In genomic region chr1:111512132-111512874, GRCh38 we compare ENCODE assay signal across 30 cellular contexts. TPM values are rescaled to one million over a fixed set of nuclear protein-coding genes. Genes with fewer than 3 reads are reported as not detected.
DNase-seq lines count a peak whose midpoint lies in the region; ATAC-seq and TF ChIP-seq lines count a peak whose summit lies in the region.
"Had no signal": no experiment of that assay in that cellular context is flagged by ENCODE, and none has a peak within 500 bp of the region (broad histone marks: within the 10 kb centered on the region; RNA-seq: fewer than 3 reads in every experiment).

No MANE protein-coding gene starts in this region.

- H3K4me1 Mint-ChIP-seq in activated CD4-positive, alpha-beta T cell treated with anti-CD3 and anti-CD28 coated beads, Interleukin-2, amount 10 ng/mL, durations not matched to agents 24 days and 14 days: peaks cover 58% of the 10 kb centered on the region
- peaks cover 40% of the 10 kb centered on the region for H3K4me1 Mint-ChIP-seq in CD4-positive, alpha-beta T cell (ENCODE audit: low read depth)
- H3K4me1 Mint-ChIP-seq in activated CD8-positive, alpha-beta T cell treated with anti-CD3 and anti-CD28 coated beads for 36 hours (ENCODE audit: low read depth): peaks cover 58% of the 10 kb centered on the region
- H3K4me1 Mint-ChIP-seq in stimulated activated memory B cell treated with anti-CD40 and anti-IgM and Interleukin-4, amounts not matched to agents 10 μg/mL and 1 μg/mL and 100 μg/mL, for 72 hours: peaks cover 39% of the 10 kb centered on the region

- H3K4me3 ChIP-seq in sigmoid colon: no peak overlapping the region
- H3K4me3 ChIP-seq: SK-N-MC, suprapubic skin had no signal

- H3K36me3 Mint-ChIP-seq in activated CD4-positive, alpha-beta T cell treated with anti-CD3 and anti-CD28 coated beads, Interleukin-2, amount 10 ng/mL, durations not matched to agents 24 days and 14 days (ENCODE audit: low read depth): no peaks in the 10 kb centered on the region
- H3K36me3 Mint-ChIP-seq in CD4-positive, alpha-beta T cell (ENCODE audit: low read depth): no peaks in the 10 kb centered on the region
- H3K36me3 Mint-ChIP-seq in activated CD8-positive, alpha-beta T cell treated with anti-CD3 and anti-CD28 coated beads for 36 hours (ENCODE audit: low read depth): no peaks in the 10 kb centered on the region
- H3K36me3 Mint-ChIP-seq in stimulated activated memory B cell treated with anti-CD40 and anti-IgM and Interleukin-4, amounts not matched to agents 10 μg/mL and 1 μg/mL and 100 μg/mL, for 72 hours: no peaks in the 10 kb centered on the region
- H3K36me3 Mint-ChIP-seq: WTC11 had no signal

- H3K36me3 ChIP-seq in sigmoid colon: no peaks in the 10 kb centered on the region
- H3K36me3 ChIP-seq: suprapubic skin had no signal

- WGBS in sigmoid colon, 2 donors: 92% methylated on average over 5 of the region's 5 CpGs

- CTCF ChIA-PET in CD4-positive, alpha-beta T cell (lab: Charles Lee): no interaction called here
- CTCF ChIA-PET in activated CD8-positive, alpha-beta T cell treated with anti-CD3 and anti-CD28 coated beads for 36 hours (lab: Charles Lee): interaction anchor here (1.0 to 7.9 kb wide), 7 partner anchors 34 to 227 kb away, joined by 3 to 99 read pairs (median 3); partner anchors contain the start of genes C1orf162 and INKA2

- no peaks in the 10 kb centered on the region for H3K27me3 Mint-ChIP-seq in activated CD4-positive, alpha-beta T cell treated with anti-CD3 and anti-CD28 coated beads, Interleukin-2, amount 10 ng/mL, durations not matched to agents 24 days and 14 days
- no peaks in the 10 kb centered on the region for H3K27me3 Mint-ChIP-seq in CD4-positive, alpha-beta T cell
- no peaks in the 10 kb centered on the region for H3K27me3 Mint-ChIP-seq in activated CD8-positive, alpha-beta T cell treated with anti-CD3 and anti-CD28 coated beads for 36 hours
- H3K27me3 Mint-ChIP-seq in stimulated activated memory B cell treated with anti-CD40 and anti-IgM and Interleukin-4, amounts not matched to agents 10 μg/mL and 1 μg/mL and 100 μg/mL, for 72 hours: no peaks in the 10 kb centered on the region
- H3K27me3 Mint-ChIP-seq: activated CD4-positive, alpha-beta memory T cell treated with anti-CD3 and anti-CD28 coated beads, Interleukin-2, amount 10 ng/mL, durations not matched to agents 7 days and 5 days; T-helper 17 cell had no signal

- intact Hi-C loops in activated CD4-positive, alpha-beta T cell treated with anti-CD3 and anti-CD28 coated beads, Interleukin-2, amount 10 ng/mL, durations not matched to agents 24 days and 14 days (cut with micrococcal nuclease): no loop called here
- intact Hi-C loops in CD4-positive, alpha-beta T cell (cut with DNase I, micrococcal nuclease): no loop called here
- intact Hi-C loops in activated CD8-positive, alpha-beta T cell treated with anti-CD3 and anti-CD28 coated beads for 36 hours (cut with micrococcal nuclease): no loop called here
- intact Hi-C loops in sigmoid colon (cut with DNase I): no loop called here

- POLR2A ChIA-PET in CD4-positive, alpha-beta T cell (lab: Charles Lee): interaction anchor here (1.3 kb wide), 1 partner anchor 243 kb away, joined by 4 read pairs; no protein-coding TSS in a partner anchor
- POLR2A ChIA-PET in activated CD8-positive, alpha-beta T cell treated with anti-CD3 and anti-CD28 coated beads for 36 hours (lab: Charles Lee): interaction anchor here (1.0 to 1.2 kb wide), 4 partner anchors 81 to 242 kb away, joined by 3 read pairs; no protein-coding TSS in a partner anchor

- peak; percentile 54 for DNase-seq in activated CD4-positive, alpha-beta T cell treated with anti-CD3 and anti-CD28 coated beads, Interleukin-2, amount 10 ng/mL, durations not matched to agents 24 days and 14 days
- DNase-seq in activated CD4-positive, alpha-beta T cell treated with anti-CD3 and anti-CD28 coated beads for 48 hours: no peak
- DNase-seq in CD4-positive, alpha-beta T cell: no peak
- DNase-seq in activated CD8-positive, alpha-beta T cell treated with anti-CD3 and anti-CD28 coated beads for 36 hours: no peak
- no peak for DNase-seq in sigmoid colon
- DNase-seq: activated CD4-positive, alpha-beta memory T cell treated with anti-CD3 and anti-CD28 coated beads, Interleukin-2, amount 10 ng/mL, durations not matched to agents 7 days and 5 days; activated naive CD4-positive, alpha-beta T cell treated with Interleukin-2 at 50 U/mL for 16 hours; activated T-cell treated with anti-CD3 and anti-CD28 coated beads for 4 hours; aorta; HCEC 1CT; left colon; mesendoderm; NCI-H1694; NCI-H69; nucleus accumbens; small intestine; stimulated activated CD4-positive, alpha-beta T cell treated with anti-CD3 and anti-CD28 coated beads, Interleukin-1b, Interleukin-23, amount 100 ng/mL, for 48 hours; T-helper 17 cell had no signal

- H3K4me3 Mint-ChIP-seq in activated CD4-positive, alpha-beta T cell treated with anti-CD3 and anti-CD28 coated beads, Interleukin-2, amount 10 ng/mL, durations not matched to agents 24 days and 14 days: no peak overlapping the region
- no peak overlapping the region for H3K4me3 Mint-ChIP-seq in CD4-positive, alpha-beta T cell
- H3K4me3 Mint-ChIP-seq in activated CD8-positive, alpha-beta T cell treated with anti-CD3 and anti-CD28 coated beads for 36 hours: no peak overlapping the region
- no peak overlapping the region for H3K4me3 Mint-ChIP-seq in stimulated activated memory B cell treated with anti-CD40 and anti-IgM and Interleukin-4, amounts not matched to agents 10 μg/mL and 1 μg/mL and 100 μg/mL, for 72 hours
- H3K4me3 Mint-ChIP-seq: activated CD4-positive, alpha-beta memory T cell treated with anti-CD3 and anti-CD28 coated beads, Interleukin-2, amount 10 ng/mL, durations not matched to agents 7 days and 5 days; T-helper 17 cell; WTC11 had no signal

- no peak for TF ChIP-seq CTCF in CD4-positive, alpha-beta T cell (IDR thresholded peaks at IDR 0.05)
- TF ChIP-seq CTCF in activated CD8-positive, alpha-beta T cell treated with anti-CD3 and anti-CD28 coated beads for 36 hours (IDR thresholded peaks at IDR 0.05): no peak
- TF ChIP-seq CTCF in sigmoid colon (IDR thresholded peaks at IDR 0.05): no peak

- H3K9me3 ChIP-seq in CD4-positive, alpha-beta T cell (ENCODE audit: control insufficient read depth, low read length): no peaks in the 10 kb centered on the region
- H3K9me3 ChIP-seq in sigmoid colon: no peaks in the 10 kb centered on the region
- H3K9me3 ChIP-seq: suprapubic skin had no signal

- ATAC-seq in CD4-positive, alpha-beta T cell (ENCODE audit: poor library complexity): no peak
- ATAC-seq in activated CD8-positive, alpha-beta T cell treated with anti-CD3 and anti-CD28 coated beads for 36 hours: no peak
- ATAC-seq in GM21390 (IDR thresholded peaks at IDR 0.05; ENCODE audit: unreplicated experiment) (no peak), GM18868 (IDR thresholded peaks at IDR 0.05; ENCODE audit: unreplicated experiment) (no peak)
- ATAC-seq in stimulated activated memory B cell treated with anti-CD40 and anti-IgM and Interleukin-4, amounts not matched to agents 10 μg/mL and 1 μg/mL and 100 μg/mL, for 72 hours: no peak
- ATAC-seq: left colon, WTC11 had no signal

- no peaks in the 10 kb centered on the region for H3K27me3 ChIP-seq in CD4-positive, alpha-beta T cell (ENCODE audit: control insufficient read depth, insufficient read depth, low read length)
- no peaks in the 10 kb centered on the region for H3K27me3 ChIP-seq in sigmoid colon
- H3K27me3 ChIP-seq: suprapubic skin had no signal

- H3K27ac Mint-ChIP-seq in activated CD4-positive, alpha-beta T cell treated with anti-CD3 and anti-CD28 coated beads, Interleukin-2, amount 10 ng/mL, durations not matched to agents 24 days and 14 days: no peak overlapping the region
- H3K27ac Mint-ChIP-seq in CD4-positive, alpha-beta T cell: no peak overlapping the region
- H3K27ac Mint-ChIP-seq in activated CD8-positive, alpha-beta T cell treated with anti-CD3 and anti-CD28 coated beads for 36 hours: peak overlapping the region; percentile 61
- H3K27ac Mint-ChIP-seq in stimulated activated memory B cell treated with anti-CD40 and anti-IgM and Interleukin-4, amounts not matched to agents 10 μg/mL and 1 μg/mL and 100 μg/mL, for 72 hours: no peak overlapping the region
- H3K27ac Mint-ChIP-seq: activated CD4-positive, alpha-beta memory T cell treated with anti-CD3 and anti-CD28 coated beads, Interleukin-2, amount 10 ng/mL, durations not matched to agents 7 days and 5 days; T-helper 17 cell; WTC11 had no signal

- H3K27ac ChIP-seq in CD4-positive, alpha-beta T cell (ENCODE audit: low read depth, low read length): peak overlapping the region; percentile 16
- H3K27ac ChIP-seq in sigmoid colon: peak overlapping the region; percentile 9 to 95 (median 94)
- H3K27ac ChIP-seq: epithelial cell of prostate, RWPE1, SK-N-MC, suprapubic skin had no signal

- peaks cover 0 to 91% (median 74%) of the 10 kb centered on the region in 4 donors for H3K4me1 ChIP-seq in sigmoid colon

- no peak for TF ChIP-seq EP300 in sigmoid colon (IDR thresholded peaks at IDR 0.05)

- no peak for TF ChIP-seq POLR2A in sigmoid colon (IDR thresholded peaks at IDR 0.05)

- H3K9me3 Mint-ChIP-seq in activated CD4-positive, alpha-beta T cell treated with anti-CD3 and anti-CD28 coated beads, Interleukin-2, amount 10 ng/mL, durations not matched to agents 24 days and 14 days: peaks cover 3% of the 10 kb centered on the region
- no peaks in the 10 kb centered on the region for H3K9me3 Mint-ChIP-seq in CD4-positive, alpha-beta T cell
- no peaks in the 10 kb centered on the region for H3K9me3 Mint-ChIP-seq in activated CD8-positive, alpha-beta T cell treated with anti-CD3 and anti-CD28 coated beads for 36 hours
- no peaks in the 10 kb centered on the region for H3K9me3 Mint-ChIP-seq in stimulated activated memory B cell treated with anti-CD40 and anti-IgM and Interleukin-4, amounts not matched to agents 10 μg/mL and 1 μg/mL and 100 μg/mL, for 72 hours
- H3K9me3 Mint-ChIP-seq: activated CD4-positive, alpha-beta memory T cell treated with anti-CD3 and anti-CD28 coated beads, Interleukin-2, amount 10 ng/mL, durations not matched to agents 7 days and 5 days; WTC11 had no signal

RNA-seq across cellular contexts. Expression of gene ADORA3, which starts 8.9 kb away (rescaled TPM):
- total RNA-seq in activated CD4-positive, alpha-beta T cell treated with anti-CD3 and anti-CD28 coated beads, Interleukin-2, amount 10 ng/mL, durations not matched to agents 24 days and 14 days: not detected in 2 replicates
- not detected for total RNA-seq in CD4-positive, alpha-beta T cell
- not detected for total RNA-seq in activated CD8-positive, alpha-beta T cell treated with anti-CD3 and anti-CD28 coated beads for 36 hours
- 10 to 100 TPM in 2 of 4 donors, 1 to 10 TPM in 2; 3.0 to 12.8 (median 10.4) TPM for total RNA-seq in sigmoid colon
- polyA plus RNA-seq in sigmoid colon: 10 to 100 TPM in 1 of 3 donors, 1 to 10 TPM in 2; 3.0 to 20.6 (median 5.4) TPM
- total RNA-seq: fibroblast of villous mesenchyme, myocyte, pulmonary artery endothelial cell, T-helper 17 cell had no signal
- polyA plus RNA-seq: BJ had no signal

RNA-seq across cellular contexts. Expression of gene TMIGD3, which starts 8.9 kb away (rescaled TPM):
- not detected in 2 replicates for total RNA-seq in activated CD4-positive, alpha-beta T cell treated with anti-CD3 and anti-CD28 coated beads, Interleukin-2, amount 10 ng/mL, durations not matched to agents 24 days and 14 days
- total RNA-seq in CD4-positive, alpha-beta T cell: not detected
- not detected for total RNA-seq in activated CD8-positive, alpha-beta T cell treated with anti-CD3 and anti-CD28 coated beads for 36 hours
- total RNA-seq in sigmoid colon: 1 to 10 TPM; 1.9 to 7.5 (median 5.1) TPM
- polyA plus RNA-seq in sigmoid colon: 10 to 100 TPM in 1 of 3 donors, 1 to 10 TPM in 2; 3.4 to 29.8 (median 6.6) TPM
- total RNA-seq: activated CD4-positive, alpha-beta memory T cell treated with anti-CD3 and anti-CD28 coated beads, Interleukin-2, amount 10 ng/mL, durations not matched to agents 7 days and 5 days; myocyte; pulmonary artery endothelial cell; T-helper 17 cell; WTC11 had no signal
- polyA plus RNA-seq: BJ had no signal

RNA-seq across cellular contexts. Expression of gene C1orf162, which starts 38.5 kb away (rescaled TPM):
- total RNA-seq in activated CD4-positive, alpha-beta T cell treated with anti-CD3 and anti-CD28 coated beads, Interleukin-2, amount 10 ng/mL, durations not matched to agents 24 days and 14 days: 2.1 and 2.7 TPM in 2 replicates
- total RNA-seq in CD4-positive, alpha-beta T cell: 10 to 100 TPM; 21.0 to 22.1 TPM
- 1 to 10 TPM; 4.5 to 4.7 TPM for total RNA-seq in activated CD8-positive, alpha-beta T cell treated with anti-CD3 and anti-CD28 coated beads for 36 hours
- total RNA-seq in sigmoid colon: 10 to 100 TPM; 15.7 to 31.0 (median 21.5) TPM
- polyA plus RNA-seq in sigmoid colon: 10 to 100 TPM; 22.8 to 27.0 (median 24.3) TPM
